ENCODE assay signal across 4 cellular contexts in genomic region chrX:116141270-116141669, GRCh38. TPM values are rescaled to one million over a fixed set of nuclear protein-coding genes. Genes with fewer than 3 reads are reported as not detected.
"Had no signal": no experiment of that assay in that cellular context is flagged by ENCODE, and none has a peak within 500 bp of the region (broad histone marks: within the 10 kb centered on the region; RNA-seq: fewer than 3 reads in every experiment).

No MANE protein-coding gene starts in this region.

RNA-seq across cellular contexts. Expression of gene AGTR2, which starts 29.3 kb away (rescaled TPM):
- total RNA-seq: LHCN-M2, M059J, MCF 10A, NCI-H460 had no signal
